In genomic region chr20:62825994-62826645, GRCh38 we compare ENCODE assay signal across 17 cellular contexts. TPM values are rescaled to one million over a fixed set of nuclear protein-coding genes. Genes with fewer than 3 reads are reported as not detected.
DNase-seq lines count a peak whose midpoint lies in the region; ATAC-seq and TF ChIP-seq lines count a peak whose summit lies in the region.
"Had no signal": no experiment of that assay in that cellular context is flagged by ENCODE, and none has a peak within 500 bp of the region (broad histone marks: within the 10 kb centered on the region; RNA-seq: fewer than 3 reads in every experiment).

No MANE protein-coding gene starts in this region.

- no peaks in the 10 kb centered on the region for H4K20me1 ChIP-seq in OCI-LY3 (ENCODE audit: insufficient read depth, low read length)

- H3K27ac ChIP-seq in right atrium auricular region: no peak overlapping the region
- peak overlapping the region; percentile 27; the same call in 1 of the 2 replicates for H3K27ac ChIP-seq in OCI-LY3 (ENCODE audit: low read length)
- peak overlapping the region; percentile 40 to 87 (median 62) for H3K27ac ChIP-seq in tibial nerve
- no peak overlapping the region for H3K27ac ChIP-seq in testis
- H3K27ac ChIP-seq in vagina: no peak overlapping the region
- H3K27ac ChIP-seq: C4-2B, GM23248, SJCRH30 had no signal

- TF ChIP-seq CTCF in right atrium auricular region (IDR thresholded peaks at IDR 0.05) (no peak), OCI-LY3 (IDR thresholded peaks at IDR 0.05; ENCODE audit: low read depth, low read length) (no peak), tibial nerve (IDR thresholded peaks at IDR 0.05) (no peak), testis (IDR thresholded peaks at IDR 0.05) (no peak), vagina (IDR thresholded peaks at IDR 0.05) (no peak)

- 69 to 87% methylated on average over 17 to 26 of the region's 27 CpGs for whole genome bisulfite sequencing in tibial nerve, 2 donors
- WGBS in testis, 2 donors: 83 to 88% methylated on average over 1 to 16 of the region's 27 CpGs

- no peaks in the 10 kb centered on the region for H3K27me3 Mint-ChIP-seq in effector memory CD8-positive, alpha-beta T cell

- H3K4me3 ChIP-seq in right atrium auricular region (no peak overlapping the region), OCI-LY3 (ENCODE audit: low read length) (no peak overlapping the region), tibial nerve (no peak overlapping the region), testis (no peak overlapping the region), vagina (no peak overlapping the region)
- H3K4me3 ChIP-seq: GM23248, SJCRH30 had no signal

- H3K4me1 ChIP-seq in right atrium auricular region: peaks cover 0 to 12% of the 10 kb centered on the region in 2 donors
- H3K4me1 ChIP-seq in OCI-LY3 (ENCODE audit: low read length): peaks cover 45% of the 10 kb centered on the region
- H3K4me1 ChIP-seq in tibial nerve: peaks cover 0 to 27% (median 13%) of the 10 kb centered on the region in 4 donors
- H3K4me1 ChIP-seq in testis: no peaks in the 10 kb centered on the region
- H3K4me1 ChIP-seq in vagina: peaks cover 18% of the 10 kb centered on the region

- no peaks in the 10 kb centered on the region for H3K9me3 ChIP-seq in right atrium auricular region
- no peaks in the 10 kb centered on the region for H3K9me3 ChIP-seq in OCI-LY3 (ENCODE audit: insufficient read depth, low read length)
- H3K9me3 ChIP-seq in tibial nerve: no peaks in the 10 kb centered on the region
- H3K9me3 ChIP-seq in testis: no peaks in the 10 kb centered on the region
- H3K9me3 ChIP-seq in vagina: no peaks in the 10 kb centered on the region
- H3K9me3 ChIP-seq: SJCRH30 had no signal

- intact Hi-C loops in left cardiac atrium (cut with DNase I): no loop called here
- intact Hi-C loops in testis (cut with DNase I; ENCODE audit: low total_unique reads): no loop called here
- intact Hi-C loops in vagina (cut with DNase I): no loop called here

- H3K9me3 Mint-ChIP-seq in effector memory CD8-positive, alpha-beta T cell: no peaks in the 10 kb centered on the region

- H3K36me3 Mint-ChIP-seq in effector memory CD8-positive, alpha-beta T cell (ENCODE audit: insufficient read depth): no peaks in the 10 kb centered on the region

- no peaks in the 10 kb centered on the region for H3K36me3 ChIP-seq in right atrium auricular region
- no peaks in the 10 kb centered on the region for H3K36me3 ChIP-seq in OCI-LY3 (replicated peaks; ENCODE audit: low read depth, low read length)
- peaks cover 0 to 63% (median 0%) of the 10 kb centered on the region in 3 donors for H3K36me3 ChIP-seq in tibial nerve
- no peaks in the 10 kb centered on the region for H3K36me3 ChIP-seq in testis (ENCODE audit: low read depth, missing control alignments)
- H3K36me3 ChIP-seq in vagina: no peaks in the 10 kb centered on the region
- H3K36me3 ChIP-seq: SJCRH30 had no signal

- H3K79me2 ChIP-seq in OCI-LY3 (ENCODE audit: low read length): no peaks in the 10 kb centered on the region

- no peak for TF ChIP-seq POLR2A in tibial nerve (IDR thresholded peaks at IDR 0.05)
- no peak for TF ChIP-seq POLR2A in testis (IDR thresholded peaks at IDR 0.05)
- TF ChIP-seq POLR2A in vagina (IDR thresholded peaks at IDR 0.05): no peak

- peak; percentile 14 for DNase-seq in left cardiac atrium
- no peak for DNase-seq in right atrium auricular region (ENCODE audit: low spot score)
- no peak for DNase-seq in effector memory CD8-positive, alpha-beta T cell
- DNase-seq in tibial nerve (ENCODE audit: low spot score in 2 of 2): no peak
- DNase-seq in testis: no peak
- no peak for DNase-seq in vagina (ENCODE audit: extremely low spot score in 2 of 2)
- DNase-seq: GF-D8; GM23248; HCEC 1CT; KBM-7; NCI-H187 treated with DMSO at 0.1 percent for 48 hours; NCI-H446 treated with DMSO at 0.1 percent for 48 hours; NK-92 treated with Interleukin-12 subunit alpha and Interleukin-12 subunit beta, amount 100 ng/mL, for 24 hours; SJCRH30 had no signal

- H3K4me2 ChIP-seq in OCI-LY3 (ENCODE audit: low read length): peak overlapping the region; percentile 83

- no peak for TF ChIP-seq EP300 in tibial nerve (IDR thresholded peaks at IDR 0.05)

- H3K27ac Mint-ChIP-seq in effector memory CD8-positive, alpha-beta T cell: no peak overlapping the region

- no peak for ATAC-seq in left cardiac atrium
- peak; percentile 9 for ATAC-seq in effector memory CD8-positive, alpha-beta T cell (replicated peaks)
- ATAC-seq in HG02884 (IDR thresholded peaks at IDR 0.05; ENCODE audit: unreplicated experiment): no peak

- H3K9ac ChIP-seq in OCI-LY3 (ENCODE audit: low read length): peak overlapping the region; percentile 36; the same call in 1 of the 2 replicates
- H3K9ac ChIP-seq: GM23248 had no signal

- H3K4me3 Mint-ChIP-seq in effector memory CD8-positive, alpha-beta T cell: no peak overlapping the region

- H2AFZ ChIP-seq in OCI-LY3 (ENCODE audit: low read depth, low read length): 0 out of 2 replicates have a peak overlapping the region, but pooled peaks have one; percentile 44
- H2AFZ ChIP-seq: GM23248 had no signal

- H3K27me3 ChIP-seq in right atrium auricular region (no peaks in the 10 kb centered on the region), OCI-LY3 (ENCODE audit: low read depth, low read length) (no peaks in the 10 kb centered on the region), tibial nerve (no peaks in the 10 kb centered on the region), testis (no peaks in the 10 kb centered on the region), vagina (no peaks in the 10 kb centered on the region)

- no peaks in the 10 kb centered on the region for H3K4me1 Mint-ChIP-seq in effector memory CD8-positive, alpha-beta T cell (ENCODE audit: low read depth in 2 of 2)

RNA-seq across cellular contexts. Expression of gene COL9A3, which starts 9.3 kb away (rescaled TPM):
- total RNA-seq in left cardiac atrium (1 to 10 TPM; 4.0 to 4.7 TPM), right atrium auricular region (1 to 10 TPM; 4.2 to 5.7 TPM), tibial nerve (10 to 100 TPM; 51.3 to 81.2 (median 63.5) TPM), testis (10 to 100 TPM; 19.1 to 50.6 TPM), vagina (1.2 TPM)
- 21.3 TPM for polyA plus RNA-seq in testis (ENCODE audit: insufficient read depth, low read depth, low replicate concordance)
- total RNA-seq: GM23248 had no signal

RNA-seq across cellular contexts. Expression of gene OGFR, which starts 21.5 kb away (rescaled TPM):
- total RNA-seq in left cardiac atrium: 10 to 100 TPM; 23.3 to 23.6 TPM
- total RNA-seq in right atrium auricular region: 10 to 100 TPM; 17.3 to 31.2 TPM
- total RNA-seq in tibial nerve: 100 to 1,000 TPM in 1 of 4 donors, 10 to 100 TPM in 3; 67.1 to 108 (median 80.8) TPM
- 10 to 100 TPM; 46.6 to 57.0 TPM for total RNA-seq in testis
- 23.7 TPM for polyA plus RNA-seq in testis (ENCODE audit: insufficient read depth, low read depth, low replicate concordance)
- total RNA-seq in vagina: 43.7 TPM

RNA-seq across cellular contexts. Expression of gene MRGBP, which starts 29.8 kb away (rescaled TPM):
- total RNA-seq in left cardiac atrium (1 to 10 TPM; 8.9 TPM), right atrium auricular region (10 to 100 TPM in 1 of 2 donors, 1 to 10 TPM in 1; 8.4 to 11.1 TPM), tibial nerve (10 to 100 TPM; 12.0 to 15.3 (median 13.6) TPM), testis (10 to 100 TPM; 52.5 to 56.7 TPM), vagina (10.6 TPM)
- 98.3 TPM for polyA plus RNA-seq in testis (ENCODE audit: insufficient read depth, low read depth, low replicate concordance)

RNA-seq across cellular contexts. Expression of gene TCFL5, which starts 35.5 kb away (rescaled TPM):
- total RNA-seq in left cardiac atrium: 1 to 10 TPM; 6.4 to 8.4 TPM
- 1 to 10 TPM; 4.8 to 6.4 TPM for total RNA-seq in right atrium auricular region
- 10 to 100 TPM in 3 of 4 donors, 1 to 10 TPM in 1; 9.8 to 25.1 (median 16.2) TPM for total RNA-seq in tibial nerve
- 10 to 100 TPM; 66.4 to 85.3 TPM for total RNA-seq in testis
- 184 TPM for polyA plus RNA-seq in testis (ENCODE audit: insufficient read depth, low read depth, low replicate concordance)
- 11.5 TPM for total RNA-seq in vagina

Comparison
In these comparisons a context has a peak if more than half of its experiments do, and no peak if none do; other contexts are left out.
1. H3K27ac ChIP-seq: peak in OCI-LY3 (single experiment) and tibial nerve (4 of 4); none in right atrium auricular region (0 of 2), testis (0 of 2) and vagina (single experiment).